9 cellular contexts compared by ENCODE assay signal in the genomic region with DNA sequence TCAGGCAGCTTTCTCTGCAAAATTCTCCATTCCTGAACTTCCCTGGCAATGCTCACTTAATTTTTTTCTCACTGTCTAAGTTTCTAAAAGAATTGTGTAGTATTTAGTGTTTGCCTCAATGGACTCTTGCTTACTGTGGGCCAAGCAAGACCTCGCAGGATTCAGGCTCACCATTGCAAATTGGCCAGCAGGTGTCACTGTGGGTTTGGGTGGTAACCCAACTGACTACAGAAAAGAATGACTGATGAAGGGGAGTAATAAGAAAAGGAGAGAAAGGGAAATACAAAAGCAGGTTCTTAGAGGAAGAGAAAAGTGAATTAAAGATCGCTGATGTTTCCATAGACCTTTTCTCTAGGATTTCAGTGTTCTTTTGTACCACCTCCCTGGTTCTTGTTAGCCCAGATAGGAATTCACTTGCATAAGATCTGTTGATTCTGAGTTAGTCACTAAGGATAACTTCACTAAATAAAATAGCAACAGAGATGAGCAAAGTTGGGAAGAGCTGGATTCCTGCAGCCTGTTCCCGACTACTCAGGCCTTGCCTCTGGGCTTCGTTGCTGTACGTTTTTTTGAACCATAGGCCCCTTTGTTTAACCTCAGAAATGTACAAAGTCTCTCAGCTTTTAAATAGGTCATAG.
DNase-seq lines count a peak whose midpoint lies in the region; ATAC-seq and TF ChIP-seq lines count a peak whose summit lies in the region.
"Had no signal": no experiment of that assay in that cellular context is flagged by ENCODE, and none has a peak within 500 bp of the region (broad histone marks: within the 10 kb centered on the region; RNA-seq: fewer than 3 reads in every experiment).

No MANE protein-coding gene starts in this region.

- peak overlapping the region; percentile 45 for H3K4me2 ChIP-seq in IMR-90 (ENCODE audit: low read depth, low read length)
- no peak overlapping the region for H3K4me2 ChIP-seq in hepatocyte

- peak overlapping the region; percentile 20 for H3K4ac ChIP-seq in IMR-90 (ENCODE audit: low read depth, low read length)

- POLR2A ChIA-PET in IMR-90 (lab: Charles Lee; ENCODE audit: unreplicated experiment): interaction anchor here (1.5 kb wide), 1 partner anchor 414 kb away, joined by 4 read pairs; no protein-coding TSS in a partner anchor

- H3K9ac ChIP-seq in IMR-90 (ENCODE audit: low read depth, low read length): peak overlapping the region; percentile 44; the same call in 1 of the 2 replicates

- H3K9me3 ChIP-seq in IMR-90 (ENCODE audit: control insufficient read depth, insufficient read depth, low read length) (no peaks in the 10 kb centered on the region), ascending aorta (no peaks in the 10 kb centered on the region), hepatocyte (ENCODE audit: low read depth) (no peaks in the 10 kb centered on the region), sigmoid colon (no peaks in the 10 kb centered on the region)

- H2BK120ac ChIP-seq in IMR-90 (ENCODE audit: low read depth, low read length): peak overlapping the region; percentile 72

- H2AK5ac ChIP-seq in IMR-90 (ENCODE audit: low read depth, low read length): no peak overlapping the region

- no peaks in the 10 kb centered on the region for H3K36me3 ChIP-seq in IMR-90 (ENCODE audit: control insufficient read depth, insufficient read depth, low read length)
- H3K36me3 ChIP-seq in ascending aorta: no peaks in the 10 kb centered on the region
- H3K36me3 ChIP-seq in hepatocyte (replicated peaks; ENCODE audit: insufficient read depth, low read depth): no peaks in the 10 kb centered on the region
- H3K36me3 ChIP-seq in sigmoid colon: no peaks in the 10 kb centered on the region

- H3K27ac ChIP-seq in IMR-90 (ENCODE audit: insufficient read depth, low read length): peak overlapping the region; percentile 64; the same call in 1 of the 2 replicates
- no peak overlapping the region for H3K27ac ChIP-seq in ascending aorta
- peak overlapping the region; percentile 8 for H3K27ac ChIP-seq in hepatocyte
- H3K27ac ChIP-seq in sigmoid colon: peak overlapping the region; percentile 37 to 71 (median 63)

- peak overlapping the region; percentile 26 for H4K91ac ChIP-seq in IMR-90 (ENCODE audit: insufficient read depth, low read depth, low read length)

- H2AFZ ChIP-seq in IMR-90 (replicated peaks; ENCODE audit: low read length, poor library complexity): no peak overlapping the region
- H2AFZ ChIP-seq in hepatocyte: no peak overlapping the region

- H3K4me1 Mint-ChIP-seq in effector memory CD8-positive, alpha-beta T cell (ENCODE audit: low read depth in 2 of 2): no peaks in the 10 kb centered on the region

- no peaks in the 10 kb centered on the region for H3K79me1 ChIP-seq in IMR-90 (ENCODE audit: low read depth in 1 of 2, low read length in 2 of 2)

- H3K9me1 ChIP-seq in IMR-90 (ENCODE audit: insufficient read depth, low read length): no peaks in the 10 kb centered on the region

- H3K36me3 Mint-ChIP-seq in effector memory CD8-positive, alpha-beta T cell (ENCODE audit: insufficient read depth): no peaks in the 10 kb centered on the region
- H3K36me3 Mint-ChIP-seq: activated naive CD4-positive, alpha-beta T cell treated with anti-CD3 and anti-CD28 coated beads, Interleukin-2, amount 50 U/mL, for 72 hours had no signal

- intact Hi-C loops in IMR-90 (cut with micrococcal nuclease): loop anchor here (1.0 to 5.0 kb wide), 9 partner anchors 83 to 809 kb away; no protein-coding TSS in a partner anchor
- intact Hi-C loops in ascending aorta (cut with DNase I): loop anchor here (1.0 to 5.0 kb wide), 3 partner anchors 635 to 809 kb away; no protein-coding TSS in a partner anchor
- intact Hi-C loops in sigmoid colon (cut with DNase I): loop anchor here (1.0 to 10.0 kb wide), 5 partner anchors 235 to 808 kb away; no protein-coding TSS in a partner anchor

- H4K20me1 ChIP-seq in IMR-90 (ENCODE audit: insufficient read depth, low read length) (no peaks in the 10 kb centered on the region), hepatocyte (ENCODE audit: insufficient read depth, poor library complexity, severe bottlenecking) (no peaks in the 10 kb centered on the region)

- no peak for TF ChIP-seq EP300 in sigmoid colon (IDR thresholded peaks at IDR 0.05)

- H2BK20ac ChIP-seq in IMR-90 (ENCODE audit: low read depth, low read length): peak overlapping the region; percentile 69

- H2AK9ac ChIP-seq in IMR-90 (replicated peaks; ENCODE audit: low read depth, low read length, poor library complexity): no peak overlapping the region

- CTCF ChIA-PET in IMR-90 (lab: Yijun Ruan, JAX): interaction anchor here (0.5 to 3.1 kb wide), 12 partner anchors 11 to 808 kb away, joined by 3 to 10 read pairs (median 3); no protein-coding TSS in a partner anchor

- H3K9me2 ChIP-seq in hepatocyte (replicated peaks; ENCODE audit: insufficient read depth): no peaks in the 10 kb centered on the region

- H2BK15ac ChIP-seq in IMR-90 (ENCODE audit: low read depth, low read length): peak overlapping the region; percentile 2; the same call in 1 of the 3 replicates

- H3K56ac ChIP-seq in IMR-90 (ENCODE audit: extremely low read depth, insufficient read depth, low read length): peak overlapping the region; percentile 15; the same call in 1 of the 2 replicates

- H3K27me3 Mint-ChIP-seq in effector memory CD8-positive, alpha-beta T cell: no peaks in the 10 kb centered on the region

- no peak overlapping the region for H3K4me3 Mint-ChIP-seq in effector memory CD8-positive, alpha-beta T cell

- dilution Hi-C loops in IMR-90 (cut with HindIII; ENCODE audit: low sequenced_read_pairs, unreplicated experiment): no loop called here

- TF ChIP-seq RAD21 in IMR-90 (IDR thresholded peaks at IDR 0.05; ENCODE audit: low read length): peak; percentile 89

- peaks cover 0 to 1% of the 10 kb centered on the region in 2 donors for H3K9me3 Mint-ChIP-seq in effector memory CD8-positive, alpha-beta T cell
- H3K9me3 Mint-ChIP-seq: activated naive CD4-positive, alpha-beta T cell treated with anti-CD3 and anti-CD28 coated beads, Interleukin-2, amount 50 U/mL, for 72 hours had no signal

- no peak overlapping the region for H3K27ac Mint-ChIP-seq in effector memory CD8-positive, alpha-beta T cell
- H3K27ac Mint-ChIP-seq: activated naive CD4-positive, alpha-beta T cell treated with anti-CD3 and anti-CD28 coated beads, Interleukin-2, amount 50 U/mL, for 72 hours had no signal

- peak overlapping the region in 1 of 2 experiments; percentile 62; a peak in 2 of 4 replicates for H4K8ac ChIP-seq in IMR-90 (ENCODE audit: low read depth in 2 of 2, low read length in 2 of 2)

- peak overlapping the region; percentile 63 for H3K18ac ChIP-seq in IMR-90 (ENCODE audit: low read depth, low read length)

- H2BK5ac ChIP-seq in IMR-90 (ENCODE audit: low read depth, low read length, poor library complexity, severe bottlenecking): peak overlapping the region; percentile 37

- H3K14ac ChIP-seq in IMR-90 (replicated peaks; ENCODE audit: low read depth, low read length): no peak overlapping the region; the same call in 1 of the 2 replicates

- H3K79me2 ChIP-seq in hepatocyte: no peaks in the 10 kb centered on the region

- ATAC-seq in GM19467 (IDR thresholded peaks at IDR 0.05; ENCODE audit: unreplicated experiment): peak; percentile 62
- peak; percentile 77 for ATAC-seq in IMR-90 (ENCODE audit: low read depth)
- no peak for ATAC-seq in effector memory CD8-positive, alpha-beta T cell (replicated peaks)

- no peaks in the 10 kb centered on the region for H3K27me3 ChIP-seq in IMR-90 (ENCODE audit: control insufficient read depth, insufficient read depth, low read length)
- no peaks in the 10 kb centered on the region for H3K27me3 ChIP-seq in ascending aorta
- no peaks in the 10 kb centered on the region for H3K27me3 ChIP-seq in hepatocyte
- H3K27me3 ChIP-seq in sigmoid colon: no peaks in the 10 kb centered on the region

- no peak for TF ChIP-seq POLR2A in IMR-90 (IDR thresholded peaks at IDR 0.05; ENCODE audit: low read depth, low read length)
- no peak for TF ChIP-seq POLR2A in sigmoid colon (IDR thresholded peaks at IDR 0.05)

- H3K4me1 ChIP-seq in IMR-90 (ENCODE audit: control insufficient read depth, insufficient read depth, low read length): peaks cover 20% of the 10 kb centered on the region
- no peaks in the 10 kb centered on the region for H3K4me1 ChIP-seq in ascending aorta
- peaks cover 13% of the 10 kb centered on the region for H3K4me1 ChIP-seq in hepatocyte (ENCODE audit: insufficient read depth)
- peaks cover 0 to 70% (median 48%) of the 10 kb centered on the region in 4 donors for H3K4me1 ChIP-seq in sigmoid colon

- in situ Hi-C loops in IMR-90 (cut with MboI; ENCODE audit: low sequenced_read_pairs): loop anchor here (5.0 to 10.0 kb wide), 3 partner anchors 415 to 793 kb away; a partner anchor contains a TSS

- H4K5ac ChIP-seq in IMR-90 (ENCODE audit: low read depth, low read length): peak overlapping the region; percentile 58

- DNase-seq in DMS153 (lab: John Stamatoyannopoulos, UW): peak; percentile 13
- peak; percentile 83 for DNase-seq in IMR-90
- DNase-seq in RKO (ENCODE audit: low spot score): peak; percentile 66
- peak in 1 of 2 donors; percentile 82 for DNase-seq in ascending aorta (ENCODE audit: low spot score in 2 of 2)
- DNase-seq in hepatocyte (ENCODE audit: low spot score): peak; percentile 89
- DNase-seq in sigmoid colon: peak; percentile 89
- DNase-seq in effector memory CD8-positive, alpha-beta T cell: no peak

- H3K4me3 ChIP-seq in IMR-90 (ENCODE audit: insufficient read depth, low read depth, low read length) (no peak overlapping the region), ascending aorta (no peak overlapping the region), hepatocyte (no peak overlapping the region), sigmoid colon (no peak overlapping the region)

- no TSS peak for BruUV-seq in IMR-90 (replicated peaks; lab: Mats Ljungman, UMichigan)

- peak; percentile 90 for TF ChIP-seq CTCF in IMR-90 (conservative IDR thresholded peaks at IDR 0.05; ENCODE audit: low read depth, low read length)
- TF ChIP-seq CTCF in ascending aorta (IDR thresholded peaks at IDR 0.05): peak; percentile 68 to 80 (median 79)
- TF ChIP-seq CTCF in hepatocyte (IDR thresholded peaks at IDR 0.05; ENCODE audit: poor library complexity): peak; percentile 96
- peak; percentile 72 to 87 (median 82) for TF ChIP-seq CTCF in sigmoid colon (IDR thresholded peaks at IDR 0.05)

- no peak overlapping the region for H3K23ac ChIP-seq in IMR-90 (ENCODE audit: low read depth, low read length)

- WGBS in IMR-90 (ENCODE audit: extremely low coverage in 2 of 2, insufficient read length in 1 of 2), 2 experiments: no CpG with 5 or more reads among the region's 5 CpGs
- WGBS in hepatocyte (ENCODE audit: low lambda C conversion rate, missing lambda C conversion rate): 11% methylated on average over 5 of the region's 5 CpGs
- 41 to 45% methylated on average over 5 of the region's 5 CpGs for WGBS in sigmoid colon, 2 donors

TF ChIP-seq in IMR-90, 13 proteins besides CTCF, POLR2A, EP300 and RAD21 (continues in another document):
- peak; percentile 86 for TF ChIP-seq SMC3 (IDR thresholded peaks at IDR 0.05; ENCODE audit: low read depth, low read length)
- TF ChIP-seq CEBPB (IDR thresholded peaks at IDR 0.05; ENCODE audit: low read depth, low read length): peak; percentile 62
- TF ChIP-seq RCOR1 (IDR thresholded peaks at IDR 0.05; ENCODE audit: insufficient replicate concordance, low read length): no peak
- 0 out of 2 replicates have a peak, but pooled peaks have one; percentile 5 for TF ChIP-seq FOS (IDR thresholded peaks at IDR 0.05; ENCODE audit: low read depth, low read length)

Comparison
In these comparisons a context has a peak if more than half of its experiments do, and no peak if none do; other contexts are left out.
1. DNase-seq: peak in DMS153 (single experiment), IMR-90 (single experiment), RKO (single experiment), hepatocyte (single experiment) and sigmoid colon (single experiment); none in effector memory CD8-positive, alpha-beta T cell (0 of 3).
2. H3K27ac ChIP-seq: peak in IMR-90 (single experiment), hepatocyte (single experiment) and sigmoid colon (4 of 4); none in ascending aorta (0 of 2).
3. Peak in every context shown above with its lines, with median percentiles within 50 percentile points of each other: CTCF ChIP-seq.